ENCODE assay signal across 1 cellular context in genomic region chr11:102267602-102268001, GRCh38.
TF ChIP-seq lines count a peak whose summit lies in the region.

No MANE protein-coding gene starts in this region.

TF ChIP-seq in HepG2, 621 proteins besides CTCF, POLR2A, EP300 and RAD21:
- TF ChIP-seq HNRNPLL (IDR thresholded peaks at IDR 0.05; ENCODE audit: low read depth, low read length, poor library complexity, severe bottlenecking) (no peak), ZNF318 (CRISPR knock-in tag; IDR thresholded peaks at IDR 0.05) (no peak)
